8 cellular contexts compared by ENCODE assay signal in genomic region chr10:102782698-102783540, GRCh38. TPM values are rescaled to one million over a fixed set of nuclear protein-coding genes. Genes with fewer than 3 reads are reported as not detected.
A peak's percentile ranks its signal among the peaks of the same experiment; 100 is the strongest.
DNase-seq lines count a peak whose midpoint lies in the region; ATAC-seq and TF ChIP-seq lines count a peak whose summit lies in the region.

No MANE protein-coding gene starts in this region.

- H3K27me3 ChIP-seq in body of pancreas: no peaks in the 10 kb centered on the region
- H3K27me3 ChIP-seq in skeletal muscle satellite cell (ENCODE audit: control insufficient read depth, insufficient read depth, low read length): no peaks in the 10 kb centered on the region
- H3K27me3 ChIP-seq in HAP-1 (ENCODE audit: low read depth): no peaks in the 10 kb centered on the region

- peak; percentile 39 for ATAC-seq in body of pancreas

- TF ChIP-seq CTCF in body of pancreas (IDR thresholded peaks at IDR 0.05): no peak
- no peak for TF ChIP-seq CTCF in GM13977 (IDR thresholded peaks at IDR 0.05; ENCODE audit: extremely low read depth, insufficient read depth, missing control alignments)

- H3K4me1 ChIP-seq in body of pancreas (peaks cover 40% of the 10 kb centered on the region), skeletal muscle satellite cell (ENCODE audit: control insufficient read depth, insufficient read depth, low read length) (peaks cover 60% of the 10 kb centered on the region), HAP-1 (no peaks in the 10 kb centered on the region; the same call in 1 of the 2 replicates)

- H3K36me3 ChIP-seq in body of pancreas (replicated peaks in 1 of 2; ENCODE audit: insufficient read depth in 1 of 2, low read depth in 2 of 2) (no peaks in the 10 kb centered on the region), skeletal muscle satellite cell (ENCODE audit: insufficient read depth, low read length) (peaks cover 5% of the 10 kb centered on the region), HAP-1 (replicated peaks) (no peaks in the 10 kb centered on the region)

- H3K9ac ChIP-seq in skeletal muscle satellite cell (ENCODE audit: low read depth, low read length): peak overlapping the region; percentile 77

- no peak for TF ChIP-seq POLR2A in body of pancreas (IDR thresholded peaks at IDR 0.05)

- peak overlapping the region; percentile 72 for H3K4me2 ChIP-seq in skeletal muscle satellite cell (ENCODE audit: low read length)

- in situ Hi-C loops in GM13977 (cut with MboI; ENCODE audit: low pct_unique_long_range_greater_than_20kb, low sequenced_read_pairs, unreplicated experiment) (no loop called here), HAP-1 (cut with MboI; ENCODE audit: low sequenced_read_pairs) (no loop called here)

- H3K4me3 ChIP-seq in body of pancreas (no peak overlapping the region), skeletal muscle satellite cell (ENCODE audit: low read length) (peak overlapping the region; percentile 51), HAP-1 (no peak overlapping the region)

- no peaks in the 10 kb centered on the region for H3K9me3 ChIP-seq in body of pancreas
- H3K9me3 ChIP-seq in skeletal muscle satellite cell (replicated peaks; ENCODE audit: low read length): no peaks in the 10 kb centered on the region
- H3K9me3 ChIP-seq in HAP-1: no peaks in the 10 kb centered on the region

- H3K27ac ChIP-seq in body of pancreas: peak overlapping the region in 3 of 4 donors; percentile 17 to 62 (median 50)

- 73 to 84% methylated on average over 15 to 18 of the region's 18 CpGs for WGBS in body of pancreas, 2 donors

- intact Hi-C loops in body of pancreas (cut with DNase I): no loop called here

- DNase-seq in GM04504 (ENCODE audit: low read depth): peak; percentile 53
- peak in 3 of 4 donors; percentile 37 to 60 (median 45) for DNase-seq in body of pancreas
- peak; percentile 97 for DNase-seq in iris pigment epithelial cell (ENCODE audit: low read depth)
- no peak for DNase-seq in NCI-H1930 (lab: John Stamatoyannopoulos, UW)
- no peak for DNase-seq in GM13977 (ENCODE audit: low spot score)
- no peak for DNase-seq in HAP-1 (ENCODE audit: low spot score in 2 of 2)
- DNase-seq in DMS79 treated with DMSO at 0.1 percent for 48 hours (lab: John Stamatoyannopoulos, UW): no peak

RNA-seq across cellular contexts. Expression of gene WBP1L, which starts 39.2 kb away (rescaled TPM):
- 10 to 100 TPM; 30.6 to 55.4 TPM for total RNA-seq in body of pancreas
- total RNA-seq in skeletal muscle satellite cell (2012; rRNA removed): 29.2 and 41.3 TPM in 2 replicates

RNA-seq across cellular contexts. Expression of gene CYP17A1, which starts 54.3 kb away (rescaled TPM):
- not detected for total RNA-seq in body of pancreas
- not detected in 2 replicates for total RNA-seq in skeletal muscle satellite cell (2012; rRNA removed)

Comparison
In these comparisons a context has a peak if more than half of its experiments do, and no peak if none do; other contexts are left out.
1. DNase-seq: peak in GM04504 (single experiment), body of pancreas (3 of 4) and iris pigment epithelial cell (single experiment); none in NCI-H1930 (0 of 2), GM13977 (single experiment), HAP-1 (0 of 2) and DMS79 treated with DMSO at 0.1 percent for 48 hours (single experiment).